In the genomic region with DNA sequence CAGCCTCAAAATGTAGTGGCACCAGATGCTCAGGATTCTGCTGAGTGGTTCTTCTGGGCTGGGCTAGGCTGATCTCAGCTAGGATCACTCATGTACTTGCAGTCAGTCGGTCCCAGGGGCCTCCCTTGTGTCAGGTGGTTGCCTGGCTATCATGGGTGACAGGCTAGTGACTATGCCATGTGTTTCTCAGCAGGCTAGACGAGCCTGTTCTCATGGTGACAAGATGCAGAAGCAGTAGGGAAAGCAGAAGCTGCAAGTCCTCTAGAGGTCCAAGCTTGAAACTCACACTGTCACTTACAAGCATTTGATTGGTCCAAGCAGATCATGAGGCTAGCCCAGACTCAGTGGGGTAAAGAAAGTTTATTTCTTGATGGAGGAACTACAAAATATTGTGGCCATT, we compare ENCODE assay signal across 16 cellular contexts. TPM values are rescaled to one million over a fixed set of nuclear protein-coding genes. Genes with fewer than 3 reads are reported as not detected.
DNase-seq lines count a peak whose midpoint lies in the region; ATAC-seq and TF ChIP-seq lines count a peak whose summit lies in the region.
"Had no signal": no experiment of that assay in that cellular context is flagged by ENCODE, and none has a peak within 500 bp of the region (broad histone marks: within the 10 kb centered on the region; RNA-seq: fewer than 3 reads in every experiment).

No MANE protein-coding gene starts in this region.

- H3K9ac ChIP-seq in colonic mucosa (ENCODE audit: low read depth in 2 of 2, low read length in 2 of 2): no peak overlapping the region

- H3K4me1 Mint-ChIP-seq in T-helper 17 cell (peaks cover 2% of the 10 kb centered on the region), memory B cell (peaks cover 4% of the 10 kb centered on the region)

- H3K4me3 Mint-ChIP-seq in T-helper 17 cell: no peak overlapping the region
- H3K4me3 Mint-ChIP-seq in memory B cell: no peak overlapping the region

- ATAC-seq in T-helper 17 cell (peak; percentile 57), memory B cell (ENCODE audit: low read depth) (peak; percentile 91)
- ATAC-seq: left colon had no signal

- H3K36me3 ChIP-seq in colonic mucosa: no peaks in the 10 kb centered on the region
- H3K36me3 ChIP-seq: BE2C, prostate gland had no signal

- DNase-seq in GDM1 (lab: John Stamatoyannopoulos, UW) (peak; percentile 62), KBM-7 (peak; percentile 24), T-helper 17 cell (no peak), memory B cell (ENCODE audit: low spot score in 2 of 2) (no peak), colonic mucosa (no peak), DMS53 (lab: John Stamatoyannopoulos, UW) (no peak), hepatic stellate cell (ENCODE audit: low spot score) (no peak)
- DNase-seq: activated effector memory CD4-positive, alpha-beta T cell treated with Interleukin-2 at 50 U/mL for 16 hours; amniotic stem cell; BE2C; central memory CD4-positive, alpha-beta T cell; DMS79 treated with DMSO at 0.1 percent for 48 hours; left colon; NCI-H1105; stimulated activated CD4-positive, alpha-beta T cell treated with anti-CD3 and anti-CD28 coated beads, Interleukin-12 subunit alpha, Interleukin-12 subunit beta, amount 100 ng/mL, for 4 hours had no signal

- peaks cover 1% of the 10 kb centered on the region for H3K9me3 Mint-ChIP-seq in memory B cell

- in situ Hi-C loops in KBM-7 (cut with MboI; ENCODE audit: low pct_unique_long_range_greater_than_20kb, low sequenced_read_pairs): loop anchor here (10.0 kb wide), 1 partner anchor 50 kb away; no protein-coding TSS in a partner anchor

- no peak overlapping the region for H3K4me3 ChIP-seq in colonic mucosa
- H3K4me3 ChIP-seq: prostate gland had no signal

- H3K27ac ChIP-seq in colonic mucosa: no peak overlapping the region
- H3K27ac ChIP-seq: prostate gland had no signal

- H3K4me1 ChIP-seq in colonic mucosa: no peaks in the 10 kb centered on the region
- H3K4me1 ChIP-seq: BE2C, prostate gland had no signal

- H3K27me3 ChIP-seq in colonic mucosa: no peaks in the 10 kb centered on the region
- H3K27me3 ChIP-seq: BE2C had no signal

- no peaks in the 10 kb centered on the region for H3K36me3 Mint-ChIP-seq in T-helper 17 cell (ENCODE audit: low read depth)
- H3K36me3 Mint-ChIP-seq in memory B cell: peaks cover 2% of the 10 kb centered on the region

- H3K27ac Mint-ChIP-seq in T-helper 17 cell: no peak overlapping the region
- H3K27ac Mint-ChIP-seq in memory B cell: no peak overlapping the region

- intact Hi-C loops in colonic mucosa (cut with DNase I): no loop called here

- no peak for TF ChIP-seq CTCF in colonic mucosa (IDR thresholded peaks at IDR 0.05)

- peaks cover 15% of the 10 kb centered on the region for H3K27me3 Mint-ChIP-seq in T-helper 17 cell
- H3K27me3 Mint-ChIP-seq in memory B cell: peaks cover 9% of the 10 kb centered on the region

- H3K9me3 ChIP-seq in T-helper 17 cell (ENCODE audit: control insufficient read depth, low read length, poor library complexity, severe bottlenecking): no peaks in the 10 kb centered on the region
- no peaks in the 10 kb centered on the region for H3K9me3 ChIP-seq in colonic mucosa
- H3K9me3 ChIP-seq: BE2C, prostate gland had no signal

RNA-seq across cellular contexts. Expression of gene KCNMB1, which starts 15.2 kb away (rescaled TPM):
- under 1 TPM; 0.42 to 0.44 TPM for total RNA-seq in T-helper 17 cell
- 1 to 10 TPM in 1 of 2 donors, under 1 TPM in 1; 0.42 to 6.9 TPM for total RNA-seq in colonic mucosa

Comparison
In these comparisons a context has a peak if more than half of its experiments do, and no peak if none do; other contexts are left out.
1. DNase-seq: peak in GDM1 (single experiment) and KBM-7 (single experiment); none in T-helper 17 cell (0 of 3), memory B cell (0 of 2), colonic mucosa (single experiment), DMS53 (single experiment) and hepatic stellate cell (single experiment).